In the genomic region with DNA sequence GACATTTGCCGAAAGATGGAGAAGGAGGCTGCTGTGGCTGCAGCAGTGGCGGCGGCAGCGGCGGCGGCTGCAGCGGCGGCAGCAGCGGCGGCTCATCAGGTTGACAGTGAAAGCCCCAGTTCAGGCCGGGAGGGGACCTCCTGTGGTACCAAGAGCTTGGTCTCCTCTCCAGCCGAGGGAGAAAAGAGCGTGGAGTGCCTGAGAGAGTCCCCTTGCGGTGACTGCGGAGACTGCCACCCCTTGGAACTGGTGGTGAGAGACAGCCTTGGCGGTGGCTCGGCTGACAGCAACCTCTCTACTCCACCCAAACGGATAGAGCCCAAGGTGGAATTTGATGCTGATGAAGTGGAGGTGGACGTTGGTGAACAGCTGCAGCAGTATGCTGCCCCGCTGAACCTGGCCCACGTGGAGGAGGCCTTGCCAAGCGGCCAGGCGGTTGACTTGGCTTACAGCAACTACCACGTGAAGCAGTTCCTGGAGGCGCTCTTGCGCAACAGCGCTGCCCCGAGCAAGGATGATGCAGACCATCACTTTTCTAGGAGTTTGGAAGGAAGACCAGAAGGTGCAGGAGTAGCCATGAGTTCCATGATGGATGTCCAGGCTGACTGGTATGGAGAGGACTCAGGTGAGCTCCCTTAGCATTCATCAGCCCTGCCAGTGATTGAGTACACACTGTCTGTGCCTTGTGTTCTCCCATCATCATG, we compare ENCODE assay signal across 15 cellular contexts. TPM values are rescaled to one million over a fixed set of nuclear protein-coding genes. Genes with fewer than 3 reads are reported as not detected.
DNase-seq lines count a peak whose midpoint lies in the region; ATAC-seq lines count a peak whose summit lies in the region.
"Had no signal": no experiment of that assay in that cellular context is flagged by ENCODE, and none has a peak within 500 bp of the region (broad histone marks: within the 10 kb centered on the region; RNA-seq: fewer than 3 reads in every experiment).

No MANE protein-coding gene starts in this region.

- H3K27ac ChIP-seq in right cardiac atrium (ENCODE audit: low read length): no peak overlapping the region
- H3K27ac ChIP-seq: BLaER1, uterus had no signal

- H3K27me3 ChIP-seq in right cardiac atrium (ENCODE audit: control insufficient read depth, insufficient read depth): no peaks in the 10 kb centered on the region
- H3K27me3 ChIP-seq: uterus had no signal

- H3K4me1 ChIP-seq in right cardiac atrium (ENCODE audit: control insufficient read depth, insufficient read depth, low read length): no peaks in the 10 kb centered on the region
- H3K4me1 ChIP-seq: BLaER1, uterus had no signal

- H3K4me3 Mint-ChIP-seq in activated naive CD4-positive, alpha-beta T cell treated with anti-CD3 and anti-CD28 coated beads, Interleukin-2, amount 10 ng/mL, durations not matched to agents 7 days and 5 days: no peak overlapping the region
- no peak overlapping the region for H3K4me3 Mint-ChIP-seq in activated T-helper 1 cell treated with anti-CD3 and anti-CD28 coated beads, Interleukin-12 subunit alpha, Interleukin-12 subunit beta, Interleukin-2, Interleukin-4 antibody, amounts not matched to agents 30 ng/mL and 10 ng/mL and 1 ng/mL, durations not matched to agents 14 hours and 24 hours and 36 hours
- H3K4me3 Mint-ChIP-seq: IgD-negative memory B cell had no signal

- peak; percentile 56 to 57 for ATAC-seq in right cardiac atrium
- ATAC-seq: mucosa of descending colon had no signal

- CTCF ChIA-PET in activated naive CD4-positive, alpha-beta T cell treated with anti-CD3 and anti-CD28 coated beads, Interleukin-2, amount 10 ng/mL, durations not matched to agents 7 days and 5 days (lab: Charles Lee): interaction anchor here (1.0 kb wide), 1 partner anchor 49 kb away, joined by 3 read pairs; no protein-coding TSS in a partner anchor

- no peaks in the 10 kb centered on the region for H3K9me3 Mint-ChIP-seq in activated naive CD4-positive, alpha-beta T cell treated with anti-CD3 and anti-CD28 coated beads, Interleukin-2, amount 10 ng/mL, durations not matched to agents 7 days and 5 days
- no peaks in the 10 kb centered on the region for H3K9me3 Mint-ChIP-seq in activated T-helper 1 cell treated with anti-CD3 and anti-CD28 coated beads, Interleukin-12 subunit alpha, Interleukin-12 subunit beta, Interleukin-2, Interleukin-4 antibody, amounts not matched to agents 30 ng/mL and 10 ng/mL and 1 ng/mL, durations not matched to agents 14 hours and 24 hours and 36 hours
- H3K9me3 Mint-ChIP-seq: IgD-negative memory B cell had no signal

- H3K4me1 Mint-ChIP-seq in activated naive CD4-positive, alpha-beta T cell treated with anti-CD3 and anti-CD28 coated beads, Interleukin-2, amount 10 ng/mL, durations not matched to agents 7 days and 5 days: no peaks in the 10 kb centered on the region
- H3K4me1 Mint-ChIP-seq in activated T-helper 1 cell treated with anti-CD3 and anti-CD28 coated beads, Interleukin-12 subunit alpha, Interleukin-12 subunit beta, Interleukin-2, Interleukin-4 antibody, amounts not matched to agents 30 ng/mL and 10 ng/mL and 1 ng/mL, durations not matched to agents 14 hours and 24 hours and 36 hours (ENCODE audit: low read depth): no peaks in the 10 kb centered on the region
- H3K4me1 Mint-ChIP-seq: IgD-negative memory B cell had no signal

- peak; percentile 15 for DNase-seq in activated naive CD4-positive, alpha-beta T cell treated with anti-CD3 and anti-CD28 coated beads, Interleukin-2, amount 50 U/mL, for 16 hours
- no peak for DNase-seq in activated naive CD4-positive, alpha-beta T cell treated with anti-CD3 and anti-CD28 coated beads, Interleukin-2, amount 10 ng/mL, durations not matched to agents 7 days and 5 days
- DNase-seq in RPMI8226 (peak; percentile 64), right cardiac atrium (peak in 2 of 3 donors; percentile 58 to 64), DMS79 (lab: John Stamatoyannopoulos, UW) (no peak), GM19240 (ENCODE audit: insufficient read length, low spot score) (no peak)
- DNase-seq in stimulated activated CD8-positive, alpha-beta memory T cell treated with anti-CD3 and anti-CD28 coated beads, Interleukin-4, amount 100 ng/mL, for 48 hours: peak; percentile 41
- no peak for DNase-seq in activated T-helper 1 cell treated with anti-CD3 and anti-CD28 coated beads, Interleukin-12 subunit alpha, Interleukin-12 subunit beta, Interleukin-2, Interleukin-4 antibody, amounts not matched to agents 30 ng/mL and 10 ng/mL and 1 ng/mL, durations not matched to agents 14 hours and 24 hours and 36 hours (ENCODE audit: low spot score)
- DNase-seq: activated gamma-delta T cell, NCI-H526, uterus had no signal

- intact Hi-C loops in right cardiac atrium (cut with DNase I): no loop called here
- intact Hi-C loops in activated T-helper 1 cell treated with anti-CD3 and anti-CD28 coated beads, Interleukin-12 subunit alpha, Interleukin-12 subunit beta, Interleukin-2, Interleukin-4 antibody, amounts not matched to agents 30 ng/mL and 10 ng/mL and 1 ng/mL, durations not matched to agents 14 hours and 24 hours and 36 hours (cut with micrococcal nuclease): no loop called here

- no peaks in the 10 kb centered on the region for H3K9me3 ChIP-seq in right cardiac atrium (ENCODE audit: control insufficient read depth, low read length)
- H3K9me3 ChIP-seq: BLaER1, mucosa of descending colon, uterus had no signal

- no peaks in the 10 kb centered on the region for H3K36me3 Mint-ChIP-seq in activated naive CD4-positive, alpha-beta T cell treated with anti-CD3 and anti-CD28 coated beads, Interleukin-2, amount 10 ng/mL, durations not matched to agents 7 days and 5 days
- no peaks in the 10 kb centered on the region for H3K36me3 Mint-ChIP-seq in activated T-helper 1 cell treated with anti-CD3 and anti-CD28 coated beads, Interleukin-12 subunit alpha, Interleukin-12 subunit beta, Interleukin-2, Interleukin-4 antibody, amounts not matched to agents 30 ng/mL and 10 ng/mL and 1 ng/mL, durations not matched to agents 14 hours and 24 hours and 36 hours (ENCODE audit: low read depth)

- WGBS in right cardiac atrium: 59% methylated on average over 28 of the region's 28 CpGs

- no peak overlapping the region for H3K4me3 ChIP-seq in right cardiac atrium (ENCODE audit: low read length)
- H3K4me3 ChIP-seq: BLaER1, mucosa of descending colon, uterus had no signal

- no peak overlapping the region for H3K27ac Mint-ChIP-seq in activated naive CD4-positive, alpha-beta T cell treated with anti-CD3 and anti-CD28 coated beads, Interleukin-2, amount 10 ng/mL, durations not matched to agents 7 days and 5 days
- H3K27ac Mint-ChIP-seq in activated T-helper 1 cell treated with anti-CD3 and anti-CD28 coated beads, Interleukin-12 subunit alpha, Interleukin-12 subunit beta, Interleukin-2, Interleukin-4 antibody, amounts not matched to agents 30 ng/mL and 10 ng/mL and 1 ng/mL, durations not matched to agents 14 hours and 24 hours and 36 hours: no peak overlapping the region
- H3K27ac Mint-ChIP-seq: IgD-negative memory B cell had no signal

- peaks cover 38% of the 10 kb centered on the region for H3K27me3 Mint-ChIP-seq in activated naive CD4-positive, alpha-beta T cell treated with anti-CD3 and anti-CD28 coated beads, Interleukin-2, amount 10 ng/mL, durations not matched to agents 7 days and 5 days
- H3K27me3 Mint-ChIP-seq in activated T-helper 1 cell treated with anti-CD3 and anti-CD28 coated beads, Interleukin-12 subunit alpha, Interleukin-12 subunit beta, Interleukin-2, Interleukin-4 antibody, amounts not matched to agents 30 ng/mL and 10 ng/mL and 1 ng/mL, durations not matched to agents 14 hours and 24 hours and 36 hours (ENCODE audit: insufficient read depth): peaks cover 26% of the 10 kb centered on the region

RNA-seq across cellular contexts. Expression of a gene that starts 6.3 kb away (rescaled TPM):
- under 1 TPM in 3 of 4 donors, not detected in 1; 0.03 TPM for total RNA-seq in right cardiac atrium
- 0.02 TPM for polyA plus RNA-seq in right cardiac atrium
- total RNA-seq in activated T-helper 1 cell treated with anti-CD3 and anti-CD28 coated beads, Interleukin-12 subunit alpha, Interleukin-12 subunit beta, Interleukin-2, Interleukin-4 antibody, amounts not matched to agents 30 ng/mL and 10 ng/mL and 1 ng/mL, durations not matched to agents 14 hours and 24 hours and 36 hours: not detected in 2 replicates
- total RNA-seq: T-helper 1 cell treated with Interleukin-12 subunit alpha and Interleukin-12 subunit beta and Interleukin-4 antibody, amounts not matched to agents 30 ng/mL and 1 ng/mL, for 36 hours had no signal
- polyA plus RNA-seq: IgD-negative memory B cell had no signal

Comparison
In these comparisons a context has a peak if more than half of its experiments do, and no peak if none do; other contexts are left out.
1. DNase-seq: peak in activated naive CD4-positive, alpha-beta T cell treated with anti-CD3 and anti-CD28 coated beads, Interleukin-2, amount 50 U/mL, for 16 hours (single experiment), RPMI8226 (single experiment), right cardiac atrium (2 of 3) and stimulated activated CD8-positive, alpha-beta memory T cell treated with anti-CD3 and anti-CD28 coated beads, Interleukin-4, amount 100 ng/mL, for 48 hours (single experiment); none in activated naive CD4-positive, alpha-beta T cell treated with anti-CD3 and anti-CD28 coated beads, Interleukin-2, amount 10 ng/mL, durations not matched to agents 7 days and 5 days (single experiment), DMS79 (single experiment), GM19240 (single experiment) and activated T-helper 1 cell treated with anti-CD3 and anti-CD28 coated beads, Interleukin-12 subunit alpha, Interleukin-12 subunit beta, Interleukin-2, Interleukin-4 antibody, amounts not matched to agents 30 ng/mL and 10 ng/mL and 1 ng/mL, durations not matched to agents 14 hours and 24 hours and 36 hours (single experiment).